ENCODE assay signal across 15 cellular contexts in the genomic region with DNA sequence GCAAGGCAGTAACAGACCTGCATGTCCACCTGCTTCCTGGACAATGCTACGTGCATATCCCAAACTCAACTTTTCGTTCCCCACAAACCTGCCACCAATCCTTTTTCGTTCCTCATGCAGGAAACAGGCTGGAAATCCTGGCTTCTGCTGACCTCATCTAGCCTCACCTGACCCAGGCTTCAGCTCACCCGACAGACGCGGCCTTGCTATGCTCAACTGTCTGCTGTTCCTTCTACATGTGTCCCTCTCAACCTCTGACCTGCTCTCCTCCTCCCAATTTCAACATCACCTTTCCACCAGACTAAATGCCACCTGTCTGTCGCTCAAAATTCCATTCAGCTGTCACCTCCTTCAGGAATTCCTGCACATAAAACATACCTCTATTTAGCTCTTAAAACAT. TPM values are rescaled to one million over a fixed set of nuclear protein-coding genes. Genes with fewer than 3 reads are reported as not detected.
A peak's percentile ranks its signal among the peaks of the same experiment; 100 is the strongest.
DNase-seq lines count a peak whose midpoint lies in the region; ATAC-seq and TF ChIP-seq lines count a peak whose summit lies in the region.
"Had no signal": no experiment of that assay in that cellular context is flagged by ENCODE, and none has a peak within 500 bp of the region (broad histone marks: within the 10 kb centered on the region; RNA-seq: fewer than 3 reads in every experiment).

No MANE protein-coding gene starts in this region.

- CTCF ChIA-PET in activated naive CD4-positive, alpha-beta T cell treated with anti-CD3 and anti-CD28 coated beads, Interleukin-2, amount 10 ng/mL, durations not matched to agents 7 days and 5 days (lab: Charles Lee), result interaction anchor here (0.7 to 1.4 kb wide), 4 partner anchors 27 to 46 kb away, joined by 3 to 4 read pairs (median 4); no protein-coding TSS in a partner anchor
- CTCF ChIA-PET in T-cell (lab: Charles Lee), result no interaction called here

- H3K27me3 Mint-ChIP-seq in activated naive CD4-positive, alpha-beta T cell treated with anti-CD3 and anti-CD28 coated beads, Interleukin-2, amount 10 ng/mL, durations not matched to agents 7 days and 5 days, result no peaks in the 10 kb centered on the region
- no peaks in the 10 kb centered on the region for H3K27me3 Mint-ChIP-seq in T-cell
- H3K27me3 Mint-ChIP-seq in endothelial cell (ENCODE audit: unreplicated experiment), result peaks cover 3% of the 10 kb centered on the region

- no peak for DNase-seq in activated naive CD4-positive, alpha-beta T cell treated with anti-CD3 and anti-CD28 coated beads, Interleukin-2, amount 10 ng/mL, durations not matched to agents 7 days and 5 days
- no peak for DNase-seq in activated naive CD4-positive, alpha-beta T cell (lab: John Stamatoyannopoulos, UW)
- DNase-seq in T-cell, result no peak
- no peak for DNase-seq in endothelial cell (ENCODE audit: low spot score)
- DNase-seq in stimulated activated effector memory CD8-positive, alpha-beta T cell treated with anti-CD3 and anti-CD28 coated beads, Interleukin-12 subunit alpha, Interleukin-12 subunit beta, amount 100 ng/mL, for 72 hours (ENCODE audit: low spot score in 2 of 2), result no peak
- DNase-seq in COR-L47 (lab: John Stamatoyannopoulos, UW), result no peak
- no peak for DNase-seq in retina
- DNase-seq: activated CD4-positive, CD25-positive, alpha-beta regulatory T cell; activated effector memory CD4-positive, alpha-beta T cell treated with Interleukin-2 at 50 U/mL for 16 hours; DMS79; NCI-H1436; SK-N-SH; small intestine; substantia nigra had no signal

- no peak overlapping the region for H3K4me3 Mint-ChIP-seq in activated naive CD4-positive, alpha-beta T cell treated with anti-CD3 and anti-CD28 coated beads, Interleukin-2, amount 10 ng/mL, durations not matched to agents 7 days and 5 days
- H3K4me3 Mint-ChIP-seq in T-cell, result peak overlapping the region in 1 of 3 donors; percentile 29
- H3K4me3 Mint-ChIP-seq in endothelial cell (ENCODE audit: unreplicated experiment), result peak overlapping the region; percentile 7
- no peak overlapping the region for H3K4me3 Mint-ChIP-seq in stimulated activated effector memory CD8-positive, alpha-beta T cell treated with anti-CD3 and anti-CD28 coated beads, Interleukin-12 subunit alpha, Interleukin-12 subunit beta, amount 100 ng/mL, for 72 hours

- POLR2A ChIA-PET in T-cell (lab: Charles Lee), result no interaction called here

- H3K4me1 Mint-ChIP-seq in activated naive CD4-positive, alpha-beta T cell treated with anti-CD3 and anti-CD28 coated beads, Interleukin-2, amount 10 ng/mL, durations not matched to agents 7 days and 5 days, result peaks cover 80% of the 10 kb centered on the region
- H3K4me1 Mint-ChIP-seq in T-cell (peaks cover 71 to 86% (median 83%) of the 10 kb centered on the region in 3 donors), endothelial cell (ENCODE audit: unreplicated experiment) (peaks cover 12% of the 10 kb centered on the region)
- peaks cover 52% of the 10 kb centered on the region for H3K4me1 Mint-ChIP-seq in stimulated activated effector memory CD8-positive, alpha-beta T cell treated with anti-CD3 and anti-CD28 coated beads, Interleukin-12 subunit alpha, Interleukin-12 subunit beta, amount 100 ng/mL, for 72 hours

- no peak for TF ChIP-seq CTCF in endothelial cell (IDR thresholded peaks at IDR 0.05; ENCODE audit: unreplicated experiment)

- H3K36me3 Mint-ChIP-seq in activated naive CD4-positive, alpha-beta T cell treated with anti-CD3 and anti-CD28 coated beads, Interleukin-2, amount 10 ng/mL, durations not matched to agents 7 days and 5 days, result peaks cover 65% of the 10 kb centered on the region
- H3K36me3 Mint-ChIP-seq in T-cell (peaks cover 47% of the 10 kb centered on the region), endothelial cell (ENCODE audit: low read depth, unreplicated experiment) (peaks cover 22% of the 10 kb centered on the region)
- H3K36me3 Mint-ChIP-seq in stimulated activated effector memory CD8-positive, alpha-beta T cell treated with anti-CD3 and anti-CD28 coated beads, Interleukin-12 subunit alpha, Interleukin-12 subunit beta, amount 100 ng/mL, for 72 hours, result peaks cover 97% of the 10 kb centered on the region

- H3K9me3 Mint-ChIP-seq in activated naive CD4-positive, alpha-beta T cell treated with anti-CD3 and anti-CD28 coated beads, Interleukin-2, amount 10 ng/mL, durations not matched to agents 7 days and 5 days, result no peaks in the 10 kb centered on the region
- H3K9me3 Mint-ChIP-seq in T-cell, result no peaks in the 10 kb centered on the region
- no peaks in the 10 kb centered on the region for H3K9me3 Mint-ChIP-seq in endothelial cell (ENCODE audit: unreplicated experiment)
- no peaks in the 10 kb centered on the region for H3K9me3 Mint-ChIP-seq in stimulated activated effector memory CD8-positive, alpha-beta T cell treated with anti-CD3 and anti-CD28 coated beads, Interleukin-12 subunit alpha, Interleukin-12 subunit beta, amount 100 ng/mL, for 72 hours

- no peak for ATAC-seq in T-cell (replicated peaks in 1 of 4)
- no peak for ATAC-seq in stimulated activated effector memory CD8-positive, alpha-beta T cell treated with anti-CD3 and anti-CD28 coated beads, Interleukin-12 subunit alpha, Interleukin-12 subunit beta, amount 100 ng/mL, for 72 hours
- no peak for ATAC-seq in GM21619 (IDR thresholded peaks at IDR 0.05; ENCODE audit: unreplicated experiment)

- H3K27ac Mint-ChIP-seq in activated naive CD4-positive, alpha-beta T cell treated with anti-CD3 and anti-CD28 coated beads, Interleukin-2, amount 10 ng/mL, durations not matched to agents 7 days and 5 days, result peak overlapping the region; percentile 79
- H3K27ac Mint-ChIP-seq in T-cell, result peak overlapping the region; percentile 88 to 90
- peak overlapping the region; percentile 4 for H3K27ac Mint-ChIP-seq in endothelial cell (ENCODE audit: unreplicated experiment)
- peak overlapping the region; percentile 35 for H3K27ac Mint-ChIP-seq in stimulated activated effector memory CD8-positive, alpha-beta T cell treated with anti-CD3 and anti-CD28 coated beads, Interleukin-12 subunit alpha, Interleukin-12 subunit beta, amount 100 ng/mL, for 72 hours

RNA-seq across cellular contexts. Expression of a gene that starts 44.5 kb away (rescaled TPM):
- total RNA-seq in T-cell (100 to 1,000 TPM; 355 to 403 (median 391) TPM), endothelial cell (ENCODE audit: unreplicated experiment) (155 TPM)

Comparison
In these comparisons a context has a peak if more than half of its experiments do, and no peak if none do; other contexts are left out.
1. H3K27ac Mint-ChIP-seq: peak in every context shown above with its lines; median percentile 89 in T-cell; 79 in activated naive CD4-positive, alpha-beta T cell treated with anti-CD3 and anti-CD28 coated beads, Interleukin-2, amount 10 ng/mL, durations not matched to agents 7 days and 5 days; 35 in stimulated activated effector memory CD8-positive, alpha-beta T cell treated with anti-CD3 and anti-CD28 coated beads, Interleukin-12 subunit alpha, Interleukin-12 subunit beta, amount 100 ng/mL, for 72 hours; 4 in endothelial cell.